ENCODE assay signal across 8 cellular contexts in genomic region chr11:118691926-118692830, GRCh38. TPM values are rescaled to one million over a fixed set of nuclear protein-coding genes. Genes with fewer than 3 reads are reported as not detected.
A peak's percentile ranks its signal among the peaks of the same experiment; 100 is the strongest.
DNase-seq lines count a peak whose midpoint lies in the region; ATAC-seq and TF ChIP-seq lines count a peak whose summit lies in the region.

No MANE protein-coding gene starts in this region.

- intact Hi-C loops in heart right ventricle (cut with DNase I) = loop anchor here in 9 of 10 donors (2.0 to 10.0 kb wide), 10 partner anchors 90 to 265 kb away; partner anchors contain the start of genes UPK2 (in 6 of the 9) and DDX6 (in 2 of the 9)

- H3K27me3 ChIP-seq in iPS-15b (ENCODE audit: control insufficient read depth, insufficient read depth, low read length) (no peaks in the 10 kb centered on the region), heart right ventricle (no peaks in the 10 kb centered on the region)

- DNase-seq in AG10803 (ENCODE audit: low read depth) (peak; percentile 43), epidermal melanocyte (ENCODE audit: insufficient read length, low spot score) (no peak), heart right ventricle (no peak), NCI-H446 treated with DMSO at 0.1 percent for 48 hours (lab: John Stamatoyannopoulos, UW) (no peak)
- DNase-seq in activated T-cell treated with anti-CD3 and anti-CD28 coated beads, Interleukin-2, amount 50 U/mL, for 4 hours = peak; percentile 56

- peak overlapping the region; percentile 60 for H3K9ac ChIP-seq in iPS-15b (ENCODE audit: low read depth, low read length)

- H3K4me3 Mint-ChIP-seq in IgD-negative memory B cell = peak overlapping the region in 1 of 4 donors; percentile 75
- peak overlapping the region; percentile 11 for H3K4me3 Mint-ChIP-seq in activated T-cell treated with anti-CD3 and anti-CD28 coated beads, Interleukin-2, amount 50 U/mL, for 4 hours
- H3K4me3 Mint-ChIP-seq in stimulated activated memory B cell treated with anti-CD40 and anti-IgM and Interleukin-4, amounts not matched to agents 10 μg/mL and 1 μg/mL and 100 μg/mL, for 72 hours = no peak overlapping the region

- TF ChIP-seq CTCF in AG10803 (conservative IDR thresholded peaks at IDR 0.05; ENCODE audit: low read length) (no peak), heart right ventricle (IDR thresholded peaks at IDR 0.05) (no peak)

- no peaks in the 10 kb centered on the region for H3K9me3 ChIP-seq in iPS-15b (ENCODE audit: control insufficient read depth, insufficient read depth, low read length)
- no peaks in the 10 kb centered on the region for H3K9me3 ChIP-seq in heart right ventricle

- peak overlapping the region in 2 of 3 donors; percentile 50 to 95 for H3K27ac Mint-ChIP-seq in IgD-negative memory B cell
- H3K27ac Mint-ChIP-seq in stimulated activated memory B cell treated with anti-CD40 and anti-IgM and Interleukin-4, amounts not matched to agents 10 μg/mL and 1 μg/mL and 100 μg/mL, for 72 hours = no peak overlapping the region

- peak; percentile 49 to 54 for ATAC-seq in activated T-cell treated with anti-CD3 and anti-CD28 coated beads, Interleukin-2, amount 50 U/mL, for 4 hours
- ATAC-seq in stimulated activated memory B cell treated with anti-CD40 and anti-IgM and Interleukin-4, amounts not matched to agents 10 μg/mL and 1 μg/mL and 100 μg/mL, for 72 hours = peak; percentile 49
- ATAC-seq in heart right ventricle = no peak

- H3K9me3 Mint-ChIP-seq in IgD-negative memory B cell = no peaks in the 10 kb centered on the region
- H3K9me3 Mint-ChIP-seq in activated T-cell treated with anti-CD3 and anti-CD28 coated beads, Interleukin-2, amount 50 U/mL, for 4 hours = no peaks in the 10 kb centered on the region
- no peaks in the 10 kb centered on the region for H3K9me3 Mint-ChIP-seq in stimulated activated memory B cell treated with anti-CD40 and anti-IgM and Interleukin-4, amounts not matched to agents 10 μg/mL and 1 μg/mL and 100 μg/mL, for 72 hours

- no peaks in the 10 kb centered on the region for H3K27me3 Mint-ChIP-seq in IgD-negative memory B cell
- no peaks in the 10 kb centered on the region for H3K27me3 Mint-ChIP-seq in activated T-cell treated with anti-CD3 and anti-CD28 coated beads, Interleukin-2, amount 50 U/mL, for 4 hours (ENCODE audit: low read depth)
- H3K27me3 Mint-ChIP-seq in stimulated activated memory B cell treated with anti-CD40 and anti-IgM and Interleukin-4, amounts not matched to agents 10 μg/mL and 1 μg/mL and 100 μg/mL, for 72 hours = peaks cover 10% of the 10 kb centered on the region

- WGBS in heart right ventricle, 2 donors = 81 to 82% methylated on average over 15 of the region's 15 CpGs

- no peak overlapping the region for H3K27ac ChIP-seq in heart right ventricle

- H3K4me1 Mint-ChIP-seq in IgD-negative memory B cell = peaks cover 0 to 14% (median 7%) of the 10 kb centered on the region in 3 donors
- H3K4me1 Mint-ChIP-seq in activated T-cell treated with anti-CD3 and anti-CD28 coated beads, Interleukin-2, amount 50 U/mL, for 4 hours (ENCODE audit: low read depth) = peaks cover 62% of the 10 kb centered on the region
- peaks cover 40% of the 10 kb centered on the region for H3K4me1 Mint-ChIP-seq in stimulated activated memory B cell treated with anti-CD40 and anti-IgM and Interleukin-4, amounts not matched to agents 10 μg/mL and 1 μg/mL and 100 μg/mL, for 72 hours

- H3K36me3 Mint-ChIP-seq in IgD-negative memory B cell = no peaks in the 10 kb centered on the region
- no peaks in the 10 kb centered on the region for H3K36me3 Mint-ChIP-seq in activated T-cell treated with anti-CD3 and anti-CD28 coated beads, Interleukin-2, amount 50 U/mL, for 4 hours (ENCODE audit: insufficient read depth)
- H3K36me3 Mint-ChIP-seq in stimulated activated memory B cell treated with anti-CD40 and anti-IgM and Interleukin-4, amounts not matched to agents 10 μg/mL and 1 μg/mL and 100 μg/mL, for 72 hours = no peaks in the 10 kb centered on the region

- H3K36me3 ChIP-seq in iPS-15b (ENCODE audit: control insufficient read depth, insufficient read depth, low read length) (no peaks in the 10 kb centered on the region), heart right ventricle (no peaks in the 10 kb centered on the region)

- no peak overlapping the region for H3K4me3 ChIP-seq in AG10803 (ENCODE audit: low read length)
- no peak overlapping the region for H3K4me3 ChIP-seq in iPS-15b (ENCODE audit: low read depth, low read length)
- H3K4me3 ChIP-seq in heart right ventricle = no peak overlapping the region

- H3K4me1 ChIP-seq in iPS-15b (ENCODE audit: control insufficient read depth, insufficient read depth, low read length) (peaks cover 2% of the 10 kb centered on the region), heart right ventricle (peaks cover 0 to 32% (median 8%) of the 10 kb centered on the region in 9 donors)

RNA-seq across cellular contexts. Expression of gene TREH, which starts 12.7 kb away (rescaled TPM):
- polyA plus RNA-seq in IgD-negative memory B cell (not detected), heart right ventricle (1 to 10 TPM in 1 of 2 donors, under 1 TPM in 1; 0.83 to 4.8 TPM)
- total RNA-seq in activated T-cell treated with anti-CD3 and anti-CD28 coated beads, Interleukin-2, amount 50 U/mL, for 4 hours = not detected
- under 1 TPM in 1 of 10 donors, not detected in 9; 0.11 TPM for total RNA-seq in heart right ventricle

Comparison
In these comparisons a context has a peak if more than half of its experiments do, and no peak if none do; other contexts are left out.
1. DNase-seq: peak in AG10803 (single experiment) and activated T-cell treated with anti-CD3 and anti-CD28 coated beads, Interleukin-2, amount 50 U/mL, for 4 hours (single experiment); none in epidermal melanocyte (single experiment), heart right ventricle (0 of 2) and NCI-H446 treated with DMSO at 0.1 percent for 48 hours (single experiment).
2. ATAC-seq: peak in activated T-cell treated with anti-CD3 and anti-CD28 coated beads, Interleukin-2, amount 50 U/mL, for 4 hours (2 of 2) and stimulated activated memory B cell treated with anti-CD40 and anti-IgM and Interleukin-4, amounts not matched to agents 10 μg/mL and 1 μg/mL and 100 μg/mL, for 72 hours (single experiment); none in heart right ventricle (0 of 8).